1 cellular context compared by ENCODE assay signal in the genomic region with DNA sequence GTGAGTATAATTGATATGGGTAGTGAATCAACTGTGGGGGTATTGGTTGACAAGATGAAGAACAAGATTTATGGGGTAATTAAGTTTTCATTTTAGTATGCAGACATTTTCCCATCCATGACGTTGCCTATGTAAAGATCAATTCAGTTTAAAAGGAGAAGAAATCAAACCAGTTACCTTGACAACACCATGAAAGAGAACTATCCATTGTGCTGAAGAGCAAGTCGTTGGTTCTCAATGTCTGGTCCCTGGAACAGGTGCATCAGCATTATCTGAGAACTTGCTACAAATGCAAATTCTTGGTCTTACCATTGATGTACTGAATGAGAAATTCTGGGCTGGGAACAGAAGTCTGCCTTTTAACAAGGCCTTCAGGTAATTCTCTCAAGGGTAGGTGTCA.
TF ChIP-seq lines count a peak whose summit lies in the region.

No MANE protein-coding gene starts in this region.

TF ChIP-seq in SK-N-SH, 30 proteins besides CTCF, POLR2A, EP300 and RAD21 (continued from another document):
- TF ChIP-seq, protein P1, sequence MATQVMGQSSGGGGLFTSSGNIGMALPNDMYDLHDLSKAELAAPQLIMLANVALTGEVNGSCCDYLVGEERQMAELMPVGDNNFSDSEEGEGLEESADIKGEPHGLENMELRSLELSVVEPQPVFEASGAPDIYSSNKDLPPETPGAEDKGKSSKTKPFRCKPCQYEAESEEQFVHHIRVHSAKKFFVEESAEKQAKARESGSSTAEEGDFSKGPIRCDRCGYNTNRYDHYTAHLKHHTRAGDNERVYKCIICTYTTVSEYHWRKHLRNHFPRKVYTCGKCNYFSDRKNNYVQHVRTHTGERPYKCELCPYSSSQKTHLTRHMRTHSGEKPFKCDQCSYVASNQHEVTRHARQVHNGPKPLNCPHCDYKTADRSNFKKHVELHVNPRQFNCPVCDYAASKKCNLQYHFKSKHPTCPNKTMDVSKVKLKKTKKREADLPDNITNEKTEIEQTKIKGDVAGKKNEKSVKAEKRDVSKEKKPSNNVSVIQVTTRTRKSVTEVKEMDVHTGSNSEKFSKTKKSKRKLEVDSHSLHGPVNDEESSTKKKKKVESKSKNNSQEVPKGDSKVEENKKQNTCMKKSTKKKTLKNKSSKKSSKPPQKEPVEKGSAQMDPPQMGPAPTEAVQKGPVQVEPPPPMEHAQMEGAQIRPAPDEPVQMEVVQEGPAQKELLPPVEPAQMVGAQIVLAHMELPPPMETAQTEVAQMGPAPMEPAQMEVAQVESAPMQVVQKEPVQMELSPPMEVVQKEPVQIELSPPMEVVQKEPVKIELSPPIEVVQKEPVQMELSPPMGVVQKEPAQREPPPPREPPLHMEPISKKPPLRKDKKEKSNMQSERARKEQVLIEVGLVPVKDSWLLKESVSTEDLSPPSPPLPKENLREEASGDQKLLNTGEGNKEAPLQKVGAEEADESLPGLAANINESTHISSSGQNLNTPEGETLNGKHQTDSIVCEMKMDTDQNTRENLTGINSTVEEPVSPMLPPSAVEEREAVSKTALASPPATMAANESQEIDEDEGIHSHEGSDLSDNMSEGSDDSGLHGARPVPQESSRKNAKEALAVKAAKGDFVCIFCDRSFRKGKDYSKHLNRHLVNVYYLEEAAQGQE (IDR thresholded peaks at IDR 0.05; ENCODE audit: low read depth, low read length): peak; percentile 88
TF ChIP-seq in SK-N-SH: peak in this region for 1.
